Comparison of ENCODE assay signal across 1 cellular context in genomic region chr16:84583995-84584394, GRCh38.
TF ChIP-seq lines count a peak whose summit lies in the region.

No MANE protein-coding gene starts in this region.

TF ChIP-seq in H1, 55 proteins besides CTCF, POLR2A, EP300 and RAD21:
- TF ChIP-seq NANOG (IDR thresholded peaks at IDR 0.05; ENCODE audit: insufficient read depth, low read depth, low read length, poor library complexity, severe bottlenecking) (no peak), BRCA1 (IDR thresholded peaks at IDR 0.05; ENCODE audit: low read depth, low read length) (no peak), GABPA (IDR thresholded peaks at IDR 0.05; ENCODE audit: borderline replicate concordance, insufficient read depth, low read length) (no peak), PHF8 (conservative IDR thresholded peaks at IDR 0.05; ENCODE audit: low read depth, low read length) (no peak), CHD1 (IDR thresholded peaks at IDR 0.05; ENCODE audit: low read depth, low read length) (no peak), KDM1A (IDR thresholded peaks at IDR 0.05; ENCODE audit: borderline replicate concordance, low read length) (no peak), CBX8 (IDR thresholded peaks at IDR 0.05; ENCODE audit: borderline replicate concordance, low read depth, low read length) (no peak), JUN (IDR thresholded peaks at IDR 0.05; ENCODE audit: low read depth, low read length) (no peak), CREB1 (IDR thresholded peaks at IDR 0.05) (no peak), SP2 (IDR thresholded peaks at IDR 0.05; ENCODE audit: low read length) (no peak), SP1 (IDR thresholded peaks at IDR 0.05; ENCODE audit: low read depth, low read length) (no peak), MAFK (IDR thresholded peaks at IDR 0.05; ENCODE audit: low read depth, low read length) (no peak), ZNF274 (IDR thresholded peaks at IDR 0.05; ENCODE audit: borderline replicate concordance, extremely low read depth, low read length) (no peak), ASH2L (IDR thresholded peaks at IDR 0.05; ENCODE audit: low read length) (no peak), TAF1 (IDR thresholded peaks at IDR 0.05; ENCODE audit: low read depth, low read length) (no peak), FOSL1 (IDR thresholded peaks at IDR 0.05; ENCODE audit: insufficient read depth, low read depth, low read length) (no peak)
- TF ChIP-seq, protein P1, sequence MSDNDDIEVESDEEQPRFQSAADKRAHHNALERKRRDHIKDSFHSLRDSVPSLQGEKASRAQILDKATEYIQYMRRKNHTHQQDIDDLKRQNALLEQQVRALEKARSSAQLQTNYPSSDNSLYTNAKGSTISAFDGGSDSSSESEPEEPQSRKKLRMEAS (IDR thresholded peaks at IDR 0.05) = no peak
TF ChIP-seq in H1: peak in this region for 0.
